ENCODE assay signal across 8 cellular contexts in the genomic region with DNA sequence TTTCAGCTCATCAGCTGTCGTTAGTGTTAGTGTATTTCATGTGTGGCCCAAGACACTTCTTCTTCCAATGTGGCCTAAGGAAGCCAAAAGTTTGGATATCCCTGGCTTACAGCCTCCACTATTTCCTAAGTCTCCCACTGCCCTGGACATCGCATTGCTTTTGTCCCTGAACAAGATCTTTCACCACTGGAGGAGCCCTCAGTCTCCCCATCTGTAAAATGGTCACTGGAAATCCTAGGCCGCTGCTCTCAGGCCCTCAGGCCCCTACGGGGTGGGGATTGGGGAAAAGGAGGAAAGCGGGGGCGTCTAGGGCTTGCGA. TPM values are rescaled to one million over a fixed set of nuclear protein-coding genes. Genes with fewer than 3 reads are reported as not detected.
DNase-seq lines count a peak whose midpoint lies in the region; ATAC-seq and TF ChIP-seq lines count a peak whose summit lies in the region.

No MANE protein-coding gene starts in this region.

- peak in 1 of 4 donors; percentile 2 for ATAC-seq in heart left ventricle
- ATAC-seq in HG02678 (IDR thresholded peaks at IDR 0.05; ENCODE audit: unreplicated experiment), result no peak
- ATAC-seq in HG03108 (IDR thresholded peaks at IDR 0.05; ENCODE audit: unreplicated experiment), result no peak

- no peak overlapping the region for H3K27ac Mint-ChIP-seq in MCF 10A (ENCODE audit: low read depth, unreplicated experiment)

- no peaks in the 10 kb centered on the region for H3K27me3 Mint-ChIP-seq in MCF 10A (ENCODE audit: insufficient read depth, unreplicated experiment)

- no peaks in the 10 kb centered on the region for H3K9me3 Mint-ChIP-seq in MCF 10A (ENCODE audit: unreplicated experiment)

- H3K4me1 ChIP-seq in heart left ventricle (peaks cover 0 to 44% (median 28%) of the 10 kb centered on the region in 12 donors), muscle layer of colon (ENCODE audit: insufficient read depth, low read length) (peaks cover 13% of the 10 kb centered on the region), uterus (peaks cover 0 to 8% of the 10 kb centered on the region in 2 donors)

- intact Hi-C loops in heart left ventricle (cut with DNase I), result loop anchor here in 1 of 10 donors (10.0 kb wide), 1 partner anchor 152 kb away; no protein-coding TSS in a partner anchor
- intact Hi-C loops in cardiac septum (cut with DNase I), result loop anchor here (5.0 kb wide), 3 partner anchors 74 to 254 kb away; partner anchors contain the start of gene MAN1C1
- intact Hi-C loops in MCF 10A (cut with micrococcal nuclease), result no loop called here
- intact Hi-C loops in uterus (cut with DNase I; ENCODE audit: low total_unique reads), result no loop called here

- CTCF ChIA-PET in MCF 10A (lab: Yijun Ruan, JAX), result interaction anchor here (0.7 to 1.1 kb wide), 3 partner anchors 10 to 28 kb away, joined by 3 to 5 read pairs (median 3); no protein-coding TSS in a partner anchor

- POLR2A ChIA-PET in MCF 10A (lab: Yijun Ruan, JAX), result interaction anchor here (0.6 to 1.8 kb wide), 6 partner anchors 11 to 160 kb away, joined by 3 to 8 read pairs (median 4); no protein-coding TSS in a partner anchor

- DNase-seq in heart left ventricle, result no peak
- DNase-seq in cardiac septum (ENCODE audit: low spot score), result no peak
- DNase-seq in MCF 10A (ENCODE audit: unreplicated experiment), result no peak
- DNase-seq in uterus, result no peak
- DNase-seq in HUDEP-2 (lab: John Stamatoyannopoulos, UW; ENCODE audit: unreplicated experiment in 76 of 76), result no peak

- BruUV-seq in MCF 10A (replicated peaks; lab: Mats Ljungman, UMichigan), result no TSS peak

- WGBS in heart left ventricle, 4 donors, result 18 to 30% (median 22%) methylated on average over 7 of the region's 7 CpGs

- TF ChIP-seq POLR2A in heart left ventricle (IDR thresholded peaks at IDR 0.05) (no peak), uterus (IDR thresholded peaks at IDR 0.05) (no peak)

- H3K9me3 ChIP-seq in heart left ventricle (no peaks in the 10 kb centered on the region), muscle layer of colon (ENCODE audit: low read length) (no peaks in the 10 kb centered on the region), uterus (no peaks in the 10 kb centered on the region)

- no peak overlapping the region for H3K9ac ChIP-seq in muscle layer of colon (ENCODE audit: low read length)

- no peaks in the 10 kb centered on the region for H3K27me3 ChIP-seq in heart left ventricle
- no peaks in the 10 kb centered on the region for H3K27me3 ChIP-seq in muscle layer of colon (ENCODE audit: control insufficient read depth in 1 of 2, insufficient read depth in 2 of 2, low read length in 2 of 2)
- no peaks in the 10 kb centered on the region for H3K27me3 ChIP-seq in uterus

- TF ChIP-seq CTCF in heart left ventricle (IDR thresholded peaks at IDR 0.05) (no peak), MCF 10A (IDR thresholded peaks at IDR 0.05; ENCODE audit: unreplicated experiment) (no peak), uterus (IDR thresholded peaks at IDR 0.05) (no peak)

- H3K4me3 Mint-ChIP-seq in MCF 10A (ENCODE audit: unreplicated experiment), result peak overlapping the region; percentile 73

- H3K4me3 ChIP-seq in heart left ventricle (peak overlapping the region in 11 of 12 donors; percentile 82 to 99 (median 94)), muscle layer of colon (ENCODE audit: low read depth in 1 of 2, low read length in 2 of 2) (peak overlapping the region in 1 of 2 donors; percentile 54), uterus (peak overlapping the region; percentile 53 to 67)

- H3K27ac ChIP-seq in heart left ventricle, result peak overlapping the region in 11 of 12 donors; percentile 84 to 96 (median 88)
- H3K27ac ChIP-seq in muscle layer of colon (ENCODE audit: low read depth, low read length), result peak overlapping the region; percentile 66
- peak overlapping the region; percentile 77 to 78 for H3K27ac ChIP-seq in uterus

- peaks cover 16% of the 10 kb centered on the region for H3K4me1 Mint-ChIP-seq in MCF 10A (ENCODE audit: insufficient read depth, unreplicated experiment)

- H3K36me3 ChIP-seq in heart left ventricle (no peaks in the 10 kb centered on the region), muscle layer of colon (ENCODE audit: insufficient read depth, low read length) (no peaks in the 10 kb centered on the region), uterus (no peaks in the 10 kb centered on the region)

- no peaks in the 10 kb centered on the region for H3K36me3 Mint-ChIP-seq in MCF 10A (ENCODE audit: insufficient read depth, unreplicated experiment)

RNA-seq across cellular contexts. Expression of gene LDLRAP1, which starts 0.3 kb away (rescaled TPM):
- 10 to 100 TPM in 8 of 9 donors, 1 to 10 TPM in 1; 9.9 to 17.4 (median 13.3) TPM for total RNA-seq in heart left ventricle
- polyA plus RNA-seq in heart left ventricle, result 10 to 100 TPM in 1 of 2 donors, 1 to 10 TPM in 1; 9.0 to 15.4 TPM
- 14.4 TPM for total RNA-seq in cardiac septum
- total RNA-seq in MCF 10A (2022), result 10.3 and 14.0 TPM in 2 replicates
- total RNA-seq in uterus, result 10 to 100 TPM in 1 of 4 donors, 1 to 10 TPM in 3; 1.2 to 26.6 (median 7.7) TPM
